In genomic region chr12:76083761-76084276, GRCh38 we compare ENCODE assay signal across 8 cellular contexts. TPM values are rescaled to one million over a fixed set of nuclear protein-coding genes. Genes with fewer than 3 reads are reported as not detected.
DNase-seq lines count a peak whose midpoint lies in the region; ATAC-seq and TF ChIP-seq lines count a peak whose summit lies in the region.

No MANE protein-coding gene starts in this region.

- no peaks in the 10 kb centered on the region for H3K27me3 ChIP-seq in neural cell (ENCODE audit: insufficient read depth, low read depth, low read length)

- peaks cover 49% of the 10 kb centered on the region for H3K79me2 ChIP-seq in neural cell (replicated peaks; ENCODE audit: insufficient read depth, low read length)

- H3K4me1 Mint-ChIP-seq in CD14-positive monocyte, result peaks cover 34% of the 10 kb centered on the region
- H3K4me1 Mint-ChIP-seq in stimulated activated naive CD8-positive, alpha-beta T cell treated with anti-CD3 and anti-CD28 coated beads, Interleukin-15, amount 100 ng/mL, for 72 hours, result peaks cover 55% of the 10 kb centered on the region

- no peaks in the 10 kb centered on the region for H4K20me1 ChIP-seq in neural cell (ENCODE audit: insufficient read depth)

- peak overlapping the region; percentile 92 to 93 for H3K4me3 Mint-ChIP-seq in CD14-positive monocyte
- H3K4me3 Mint-ChIP-seq in stimulated activated naive CD8-positive, alpha-beta T cell treated with anti-CD3 and anti-CD28 coated beads, Interleukin-15, amount 100 ng/mL, for 72 hours, result peak overlapping the region; percentile 86 to 98

- peak; percentile 30 for ATAC-seq in GM19455 (IDR thresholded peaks at IDR 0.05; ENCODE audit: unreplicated experiment)
- ATAC-seq in stimulated activated naive CD8-positive, alpha-beta T cell treated with anti-CD3 and anti-CD28 coated beads, Interleukin-15, amount 100 ng/mL, for 72 hours, result peak; percentile 61

- TF ChIP-seq RAD21 in neural cell (conservative IDR thresholded peaks at IDR 0.05), result peak; percentile 20

- peaks cover 1 to 13% of the 10 kb centered on the region in 2 donors for H3K36me3 Mint-ChIP-seq in CD14-positive monocyte

- no peaks in the 10 kb centered on the region for H3K9me3 ChIP-seq in neural cell (ENCODE audit: low read length)

- H3K27ac ChIP-seq in neural cell (ENCODE audit: low read length), result peak overlapping the region; percentile 96

- peak overlapping the region; percentile 88 for H2AFZ ChIP-seq in neural cell (ENCODE audit: low read depth, low read length)

- peak overlapping the region; percentile 89 for H3K4me3 ChIP-seq in neural cell (ENCODE audit: low read length)

- peaks cover 0 to 2% (median 0%) of the 10 kb centered on the region in 3 donors for H3K27me3 Mint-ChIP-seq in CD14-positive monocyte (ENCODE audit: low read depth in 3 of 3)
- H3K27me3 Mint-ChIP-seq in stimulated activated naive CD8-positive, alpha-beta T cell treated with anti-CD3 and anti-CD28 coated beads, Interleukin-15, amount 100 ng/mL, for 72 hours, result no peaks in the 10 kb centered on the region

- H3F3A ChIP-seq in neural cell (ENCODE audit: insufficient read depth, low read length, poor library complexity, severe bottlenecking), result peaks cover 9% of the 10 kb centered on the region

- no peak for TF ChIP-seq EP300 in neural cell (conservative IDR thresholded peaks at IDR 0.05; ENCODE audit: poor library complexity, severe bottlenecking)

- no peaks in the 10 kb centered on the region for H3K36me3 ChIP-seq in neural cell (ENCODE audit: insufficient read depth, low read length)

- H3K4me2 ChIP-seq in neural cell (ENCODE audit: low read length), result peak overlapping the region; percentile 67

- H3K9ac ChIP-seq in neural cell (ENCODE audit: low read length), result peak overlapping the region; percentile 99

- intact Hi-C loops in CD14-positive monocyte (cut with micrococcal nuclease), result loop anchor here (5.0 to 10.0 kb wide), 3 partner anchors 71 to 261 kb away; partner anchors contain the start of gene BBS10 (in 1 of the 2)

- H3K9me3 Mint-ChIP-seq in CD14-positive monocyte, result peaks cover 3 to 6% (median 5%) of the 10 kb centered on the region in 7 donors
- H3K9me3 Mint-ChIP-seq in stimulated activated naive CD8-positive, alpha-beta T cell treated with anti-CD3 and anti-CD28 coated beads, Interleukin-15, amount 100 ng/mL, for 72 hours, result no peaks in the 10 kb centered on the region

- DNase-seq in CD14-positive monocyte (ENCODE audit: low spot score), result no peak
- peak; percentile 43 for DNase-seq in HS-27A (ENCODE audit: low read depth)
- DNase-seq in RKO (ENCODE audit: low spot score), result peak; percentile 54
- peak; percentile 94 for DNase-seq in activated effector memory CD4-positive, alpha-beta T cell treated with anti-CD3 and anti-CD28 coated beads, Interleukin-2, amount 50 U/mL, for 16 hours
- DNase-seq in fibroblast of the conjunctiva (ENCODE audit: low read depth), result peak; percentile 43
- DNase-seq in stimulated activated naive CD8-positive, alpha-beta T cell treated with anti-CD3 and anti-CD28 coated beads, Interleukin-15, amount 100 ng/mL, for 72 hours, result peak; percentile 62 to 75

- no peaks in the 10 kb centered on the region for H3K9me2 ChIP-seq in neural cell (ENCODE audit: insufficient read depth, low read length)

- peak overlapping the region; percentile 93 to 98 (median 97) for H3K27ac Mint-ChIP-seq in CD14-positive monocyte
- H3K27ac Mint-ChIP-seq in stimulated activated naive CD8-positive, alpha-beta T cell treated with anti-CD3 and anti-CD28 coated beads, Interleukin-15, amount 100 ng/mL, for 72 hours, result peak overlapping the region; percentile 99

- TF ChIP-seq CTCF in CD14-positive monocyte (IDR thresholded peaks at IDR 0.05) (no peak), neural cell (IDR thresholded peaks at IDR 0.05; ENCODE audit: poor library complexity, severe bottlenecking) (no peak)

TF ChIP-seq in neural cell, 6 proteins besides CTCF, POLR2A, EP300 and RAD21:
- TF ChIP-seq POLR2AphosphoS5 (IDR thresholded peaks at IDR 0.05) (peak; percentile 60), MXI1 (conservative IDR thresholded peaks at IDR 0.05; ENCODE audit: poor library complexity, severe bottlenecking) (peak; percentile 56), EZH2 (IDR thresholded peaks at IDR 0.05; ENCODE audit: borderline replicate concordance, insufficient read depth, low read length, poor library complexity, severe bottlenecking) (no peak), REST (IDR thresholded peaks at IDR 0.05; ENCODE audit: borderline replicate concordance) (no peak), TAF1 (IDR thresholded peaks at IDR 0.05; ENCODE audit: low read depth) (no peak), SMC3 (conservative IDR thresholded peaks at IDR 0.05; ENCODE audit: poor library complexity) (no peak)

RNA-seq across cellular contexts. Expression of gene NAP1L1, which starts 0.7 kb away (rescaled TPM):
- polyA plus RNA-seq in CD14-positive monocyte, result 100 to 1,000 TPM in 1 of 2 donors, 10 to 100 TPM in 1; 98.3 to 111 TPM
- 262 and 359 TPM in 2 replicates for polyA plus RNA-seq in neural cell
- polyA minus RNA-seq in neural cell, result 258 and 347 TPM in 2 replicates

RNA-seq across cellular contexts. Expression of gene PHLDA1, which starts 52.2 kb away (rescaled TPM):
- polyA plus RNA-seq in CD14-positive monocyte, result 1 to 10 TPM; 1.1 to 1.6 TPM
- 6.6 and 8.5 TPM in 2 replicates for polyA plus RNA-seq in neural cell
- polyA minus RNA-seq in neural cell, result 9.7 and 11.8 TPM in 2 replicates
